ENCODE assay signal across 12 cellular contexts in the genomic region with DNA sequence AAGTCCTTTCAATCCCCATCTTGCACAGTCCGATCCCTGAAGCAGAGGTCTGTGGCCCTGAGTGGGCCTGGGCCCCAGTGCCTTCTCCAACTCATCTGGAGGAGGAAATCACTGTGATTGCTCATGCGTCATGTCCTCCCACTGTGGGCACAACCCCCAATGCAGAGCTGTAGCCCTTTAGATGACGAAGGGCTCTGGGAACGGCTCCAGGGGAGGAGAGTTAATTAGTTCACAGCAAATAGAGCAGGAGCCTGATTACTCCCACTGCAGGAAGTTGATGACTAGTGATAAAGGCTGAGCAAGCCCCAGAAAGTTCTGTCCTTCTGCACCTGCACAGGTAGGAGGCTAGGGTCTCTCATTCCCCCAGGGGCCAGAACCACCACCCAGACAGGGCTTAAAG.
A peak's percentile ranks its signal among the peaks of the same experiment; 100 is the strongest.
DNase-seq lines count a peak whose midpoint lies in the region; ATAC-seq and TF ChIP-seq lines count a peak whose summit lies in the region.
"Had no signal": no experiment of that assay in that cellular context is flagged by ENCODE, and none has a peak within 500 bp of the region (broad histone marks: within the 10 kb centered on the region; RNA-seq: fewer than 3 reads in every experiment).

No MANE protein-coding gene starts in this region.

- no peak for TF ChIP-seq EP300 in transverse colon (IDR thresholded peaks at IDR 0.05; ENCODE audit: low read depth)

- H3K9me3 ChIP-seq in HEK293 (ENCODE audit: control insufficient read depth, insufficient read depth, low read depth, low read length) (no peaks in the 10 kb centered on the region), transverse colon (no peaks in the 10 kb centered on the region)

- no peaks in the 10 kb centered on the region for H3K27me3 ChIP-seq in transverse colon

- H3K4me1 ChIP-seq in HEK293 (ENCODE audit: control insufficient read depth, insufficient read depth, low read length), result no peaks in the 10 kb centered on the region
- H3K4me1 ChIP-seq in transverse colon, result peaks cover 0 to 14% (median 2%) of the 10 kb centered on the region in 4 donors

- ATAC-seq in HG02884 (IDR thresholded peaks at IDR 0.05; ENCODE audit: unreplicated experiment) (no peak), GM21423 (IDR thresholded peaks at IDR 0.05; ENCODE audit: unreplicated experiment) (no peak)

- DNase-seq in RPMI7951 (ENCODE audit: low read depth) (peak; percentile 91), fibroblast of the aortic adventitia (ENCODE audit: low read depth) (peak; percentile 64), transverse colon (peak; percentile 77), NCI-H187 treated with DMSO at 0.1 percent for 48 hours (lab: John Stamatoyannopoulos, UW) (no peak)
- DNase-seq: activated T-cell treated with anti-CD3 and anti-CD28 coated beads for 4 hours; NCI-H2227 treated with DMSO at 0.1 percent for 48 hours; stimulated activated CD4-positive, alpha-beta T cell treated with anti-CD3 and anti-CD28 coated beads, Interleukin-15, amount 100 ng/mL, for 24 hours; substantia nigra; T-helper 1 cell had no signal

- CTCF ChIA-PET in HEK293 (lab: Yijun Ruan, JAX), result no interaction called here

- H3K4me3 ChIP-seq in HEK293 (ENCODE audit: low read depth, low read length) (no peak overlapping the region), fibroblast of the aortic adventitia (ENCODE audit: low read depth, low read length) (no peak overlapping the region), transverse colon (no peak overlapping the region)

- H3K27ac ChIP-seq in HEK293 (ENCODE audit: extremely low read depth, low read depth, low read length), result no peak overlapping the region
- H3K27ac ChIP-seq in transverse colon, result peak overlapping the region in 1 of 4 donors; percentile 22

- no peak for TF ChIP-seq POLR2A in transverse colon (IDR thresholded peaks at IDR 0.05)

- intact Hi-C loops in transverse colon (cut with DNase I; ENCODE audit: low total_unique reads), result no loop called here

- POLR2A ChIA-PET in HEK293 (lab: Yijun Ruan, JAX), result no interaction called here

- H3K36me3 ChIP-seq in HEK293 (ENCODE audit: control insufficient read depth in 2 of 2, insufficient read depth in 1 of 2, low read length in 2 of 2) (no peaks in the 10 kb centered on the region), transverse colon (no peaks in the 10 kb centered on the region)

- in situ Hi-C loops in transverse colon (cut with MboI; ENCODE audit: low pct_ligation_motif_present in 1 of 4, low pct_unique_long_range_greater_than_20kb in 1 of 4, low sequenced_read_pairs in 3 of 4), result no loop called here

- no peak for TF ChIP-seq CTCF in HEK293 (tag by site-specific recombination; IDR thresholded peaks at IDR 0.05)
- TF ChIP-seq CTCF in fibroblast of the aortic adventitia (IDR thresholded peaks at IDR 0.05; ENCODE audit: insufficient read depth, low read length), result no peak
- no peak for TF ChIP-seq CTCF in transverse colon (IDR thresholded peaks at IDR 0.05)

- WGBS in transverse colon (ENCODE audit: low coverage in 1 of 2), 2 donors, result 45% methylated on average over 4 of the region's 4 CpGs; no CpG with 5 or more reads in 1 of the 2 donors

TF ChIP-seq in HEK293, 187 proteins besides CTCF, POLR2A, EP300 and RAD21 (continues in another document):
- TF ChIP-seq ZBTB8A (tag by site-specific recombination; IDR thresholded peaks at IDR 0.05) (peak; percentile 64), KLF10 (tag by site-specific recombination; IDR thresholded peaks at IDR 0.05) (no peak), REPIN1 (tag by site-specific recombination; IDR thresholded peaks at IDR 0.05; ENCODE audit: low read depth) (no peak), ZNF19 (tag by site-specific recombination; IDR thresholded peaks at IDR 0.05; ENCODE audit: low read depth) (no peak), GLIS1 (tag by site-specific recombination; IDR thresholded peaks at IDR 0.05) (peak; percentile 74), HOXC10 (CRISPR knock-in tag; IDR thresholded peaks at IDR 0.05) (no peak), ZNF792 (tag by site-specific recombination; IDR thresholded peaks at IDR 0.05) (no peak), ZNF701 (tag by site-specific recombination; IDR thresholded peaks at IDR 0.05) (no peak), ZNF629 (tag by site-specific recombination; IDR thresholded peaks at IDR 0.05) (peak; percentile 72), ZNF274 (IDR thresholded peaks at IDR 0.05; ENCODE audit: low read length) (no peak), ZNF274 (tag by site-specific recombination; IDR thresholded peaks at IDR 0.05; ENCODE audit: borderline replicate concordance) (no peak), ZBTB20 (tag by site-specific recombination; IDR thresholded peaks at IDR 0.05) (no peak), EGR2 (tag by site-specific recombination; IDR thresholded peaks at IDR 0.05; ENCODE audit: low read depth) (peak; percentile 97), ZNF354C (tag by site-specific recombination; IDR thresholded peaks at IDR 0.05; ENCODE audit: borderline replicate concordance, low read depth) (no peak), ZSCAN23 (tag by site-specific recombination; IDR thresholded peaks at IDR 0.05) (no peak), HOXA7 (CRISPR knock-in tag; IDR thresholded peaks at IDR 0.05; ENCODE audit: borderline replicate concordance) (no peak), WT1 (tag by site-specific recombination; IDR thresholded peaks at IDR 0.05) (peak; percentile 74), ZIC2 (tag by site-specific recombination; IDR thresholded peaks at IDR 0.05) (0 out of 2 replicates have a peak, but pooled peaks have one; percentile 13), ZFHX2 (tag by site-specific recombination; conservative IDR thresholded peaks at IDR 0.05) (peak; percentile 94), YY1 (tag by site-specific recombination; IDR thresholded peaks at IDR 0.05) (no peak)
- TF ChIP-seq, protein P1, sequence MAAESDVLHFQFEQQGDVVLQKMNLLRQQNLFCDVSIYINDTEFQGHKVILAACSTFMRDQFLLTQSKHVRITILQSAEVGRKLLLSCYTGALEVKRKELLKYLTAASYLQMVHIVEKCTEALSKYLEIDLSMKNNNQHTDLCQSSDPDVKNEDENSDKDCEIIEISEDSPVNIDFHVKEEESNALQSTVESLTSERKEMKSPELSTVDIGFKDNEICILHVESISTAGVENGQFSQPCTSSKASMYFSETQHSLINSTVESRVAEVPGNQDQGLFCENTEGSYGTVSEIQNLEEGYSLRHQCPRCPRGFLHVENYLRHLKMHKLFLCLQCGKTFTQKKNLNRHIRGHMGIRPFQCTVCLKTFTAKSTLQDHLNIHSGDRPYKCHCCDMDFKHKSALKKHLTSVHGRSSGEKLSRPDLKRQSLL (tag by site-specific recombination; IDR thresholded peaks at IDR 0.05), result no peak
- TF ChIP-seq, protein P2, sequence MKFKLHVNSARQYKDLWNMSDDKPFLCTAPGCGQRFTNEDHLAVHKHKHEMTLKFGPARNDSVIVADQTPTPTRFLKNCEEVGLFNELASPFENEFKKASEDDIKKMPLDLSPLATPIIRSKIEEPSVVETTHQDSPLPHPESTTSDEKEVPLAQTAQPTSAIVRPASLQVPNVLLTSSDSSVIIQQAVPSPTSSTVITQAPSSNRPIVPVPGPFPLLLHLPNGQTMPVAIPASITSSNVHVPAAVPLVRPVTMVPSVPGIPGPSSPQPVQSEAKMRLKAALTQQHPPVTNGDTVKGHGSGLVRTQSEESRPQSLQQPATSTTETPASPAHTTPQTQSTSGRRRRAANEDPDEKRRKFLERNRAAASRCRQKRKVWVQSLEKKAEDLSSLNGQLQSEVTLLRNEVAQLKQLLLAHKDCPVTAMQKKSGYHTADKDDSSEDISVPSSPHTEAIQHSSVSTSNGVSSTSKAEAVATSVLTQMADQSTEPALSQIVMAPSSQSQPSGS (tag by site-specific recombination; IDR thresholded peaks at IDR 0.05; ENCODE audit: low read depth), result no peak
- TF ChIP-seq, protein P3, sequence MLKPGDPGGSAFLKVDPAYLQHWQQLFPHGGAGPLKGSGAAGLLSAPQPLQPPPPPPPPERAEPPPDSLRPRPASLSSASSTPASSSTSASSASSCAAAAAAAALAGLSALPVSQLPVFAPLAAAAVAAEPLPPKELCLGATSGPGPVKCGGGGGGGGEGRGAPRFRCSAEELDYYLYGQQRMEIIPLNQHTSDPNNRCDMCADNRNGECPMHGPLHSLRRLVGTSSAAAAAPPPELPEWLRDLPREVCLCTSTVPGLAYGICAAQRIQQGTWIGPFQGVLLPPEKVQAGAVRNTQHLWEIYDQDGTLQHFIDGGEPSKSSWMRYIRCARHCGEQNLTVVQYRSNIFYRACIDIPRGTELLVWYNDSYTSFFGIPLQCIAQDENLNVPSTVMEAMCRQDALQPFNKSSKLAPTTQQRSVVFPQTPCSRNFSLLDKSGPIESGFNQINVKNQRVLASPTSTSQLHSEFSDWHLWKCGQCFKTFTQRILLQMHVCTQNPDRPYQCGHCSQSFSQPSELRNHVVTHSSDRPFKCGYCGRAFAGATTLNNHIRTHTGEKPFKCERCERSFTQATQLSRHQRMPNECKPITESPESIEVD (tag by site-specific recombination; IDR thresholded peaks at IDR 0.05), result no peak
- TF ChIP-seq, protein P4, sequence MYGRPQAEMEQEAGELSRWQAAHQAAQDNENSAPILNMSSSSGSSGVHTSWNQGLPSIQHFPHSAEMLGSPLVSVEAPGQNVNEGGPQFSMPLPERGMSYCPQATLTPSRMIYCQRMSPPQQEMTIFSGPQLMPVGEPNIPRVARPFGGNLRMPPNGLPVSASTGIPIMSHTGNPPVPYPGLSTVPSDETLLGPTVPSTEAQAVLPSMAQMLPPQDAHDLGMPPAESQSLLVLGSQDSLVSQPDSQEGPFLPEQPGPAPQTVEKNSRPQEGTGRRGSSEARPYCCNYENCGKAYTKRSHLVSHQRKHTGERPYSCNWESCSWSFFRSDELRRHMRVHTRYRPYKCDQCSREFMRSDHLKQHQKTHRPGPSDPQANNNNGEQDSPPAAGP (tag by site-specific recombination; IDR thresholded peaks at IDR 0.05), result no peak
- TF ChIP-seq, protein P5, sequence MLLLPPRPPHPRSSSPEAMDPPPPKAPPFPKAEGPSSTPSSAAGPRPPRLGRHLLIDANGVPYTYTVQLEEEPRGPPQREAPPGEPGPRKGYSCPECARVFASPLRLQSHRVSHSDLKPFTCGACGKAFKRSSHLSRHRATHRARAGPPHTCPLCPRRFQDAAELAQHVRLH (tag by site-specific recombination; IDR thresholded peaks at IDR 0.05), result no peak
